In genomic region chr1:228905579-228905978, GRCh38 we compare ENCODE assay signal across 21 cellular contexts.
"Had no signal": no experiment of that assay in that cellular context is flagged by ENCODE, and none has a peak within 500 bp of the region (broad histone marks: within the 10 kb centered on the region; RNA-seq: fewer than 3 reads in every experiment).

No MANE protein-coding gene starts in this region.

- H3K4me3 Mint-ChIP-seq: naive thymus-derived CD4-positive, alpha-beta T cell; stimulated activated naive B cell treated with anti-CD40 and anti-IgM and Interleukin-4, amounts not matched to agents 10 μg/mL and 1 μg/mL and 100 μg/mL, for 72 hours had no signal

- FAIRE-seq: urothelium cell line had no signal

- H3K36me3 Mint-ChIP-seq: stimulated activated naive B cell treated with anti-CD40 and anti-IgM and Interleukin-4, amounts not matched to agents 10 μg/mL and 1 μg/mL and 100 μg/mL, for 72 hours had no signal

- H3K27ac Mint-ChIP-seq: naive thymus-derived CD4-positive, alpha-beta T cell; stimulated activated naive B cell treated with anti-CD40 and anti-IgM and Interleukin-4, amounts not matched to agents 10 μg/mL and 1 μg/mL and 100 μg/mL, for 72 hours had no signal

- H3K9me3 ChIP-seq: gastrocnemius medialis, neutrophil, psoas muscle, stomach, thoracic aorta had no signal

- H3K27me3 ChIP-seq: gastrocnemius medialis, heart right ventricle, neutrophil, stomach had no signal

- H3K4me3 ChIP-seq: coronary artery, gastrocnemius medialis, heart right ventricle, lung, psoas muscle, stomach, thoracic aorta had no signal

- H3K4me1 Mint-ChIP-seq: naive thymus-derived CD4-positive, alpha-beta T cell; stimulated activated naive B cell treated with anti-CD40 and anti-IgM and Interleukin-4, amounts not matched to agents 10 μg/mL and 1 μg/mL and 100 μg/mL, for 72 hours had no signal

- ATAC-seq: gastrocnemius medialis; heart right ventricle; left colon; left ventricle myocardium superior; naive thymus-derived CD4-positive, alpha-beta T cell; psoas muscle; sciatic nerve; stimulated activated naive B cell treated with anti-CD40 and anti-IgM and Interleukin-4, amounts not matched to agents 10 μg/mL and 1 μg/mL and 100 μg/mL, for 72 hours had no signal

- H3K27ac ChIP-seq: coronary artery, gastrocnemius medialis, heart right ventricle, neutrophil, psoas muscle, stomach, thoracic aorta had no signal

- H3K36me3 ChIP-seq: gastrocnemius medialis, heart right ventricle, neutrophil, stomach, thoracic aorta had no signal

- DNase-seq: effector CD8-positive, alpha-beta T cell; gastrocnemius medialis; heart right ventricle; left colon; left ventricle myocardium superior; mesendoderm; naive thymus-derived CD4-positive, alpha-beta T cell; psoas muscle; retina; stimulated activated CD4-positive, alpha-beta T cell treated with anti-CD3 and anti-CD28 coated beads, Interleukin-2, amount 100 ng/mL, for 24 hours; stimulated activated CD4-positive, alpha-beta T cell treated with anti-CD3 and anti-CD28 coated beads, Interleukin-4, amount 100 ng/mL, for 4 hours; stimulated activated naive B cell treated with anti-CD40 and anti-IgM and Interleukin-4, amounts not matched to agents 10 μg/mL and 1 μg/mL and 100 μg/mL, for 72 hours; stomach; substantia nigra; trophoblast cell had no signal
